19 cellular contexts compared by ENCODE assay signal in the genomic region with DNA sequence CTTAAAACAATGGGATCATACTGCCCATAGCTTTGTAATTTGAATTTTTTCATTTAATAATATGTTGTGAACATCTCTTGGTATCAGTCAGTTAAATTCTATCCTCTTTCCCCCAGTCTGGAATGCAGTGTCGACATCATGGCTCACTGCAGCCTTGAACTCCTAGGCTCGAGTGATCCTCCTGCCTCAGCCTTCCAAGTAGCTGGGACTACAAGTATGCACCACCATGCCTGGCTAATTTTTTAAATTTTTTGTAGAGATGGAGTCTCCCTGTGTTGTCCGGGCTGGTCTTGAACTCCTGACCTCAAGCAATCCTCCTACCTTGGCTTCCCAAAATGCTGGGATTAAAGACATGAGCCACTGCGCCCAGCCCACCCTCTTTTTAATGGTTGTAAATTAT. TPM values are rescaled to one million over a fixed set of nuclear protein-coding genes. Genes with fewer than 3 reads are reported as not detected.
A peak's percentile ranks its signal among the peaks of the same experiment; 100 is the strongest.
DNase-seq lines count a peak whose midpoint lies in the region; ATAC-seq, FAIRE-seq and TF ChIP-seq lines count a peak whose summit lies in the region.
"Had no signal": no experiment of that assay in that cellular context is flagged by ENCODE, and none has a peak within 500 bp of the region (broad histone marks: within the 10 kb centered on the region; RNA-seq: fewer than 3 reads in every experiment).

No MANE protein-coding gene starts in this region.

- WGBS in right lobe of liver (ENCODE audit: insufficient coverage, low coverage, low lambda C conversion rate, missing lambda C conversion rate), result 60% methylated on average over 4 of the region's 4 CpGs

- H3K27ac ChIP-seq in right lobe of liver, result peak overlapping the region in 2 of 3 donors; percentile 82 to 90
- H3K27ac ChIP-seq: C4-2B, KMS-11 had no signal

- ATAC-seq in right lobe of liver, result no peak
- no peak for ATAC-seq in GM19395 (IDR thresholded peaks at IDR 0.05; ENCODE audit: unreplicated experiment)
- ATAC-seq: GM12878 had no signal

- no peak for TF ChIP-seq CTCF in right lobe of liver (IDR thresholded peaks at IDR 0.05)

- peaks cover 0 to 50% (median 13%) of the 10 kb centered on the region in 4 donors for H3K4me1 ChIP-seq in right lobe of liver

- DNase-seq in EH (ENCODE audit: low read depth) (peak; percentile 4), H54 (ENCODE audit: insufficient read length, low spot score) (no peak), right lobe of liver (no peak), RPMI8226 (no peak), NCI-H2227 treated with DMSO at 0.1 percent for 48 hours (lab: John Stamatoyannopoulos, UW) (no peak), DMS153 treated with DMSO at 0.1 percent for 48 hours (lab: John Stamatoyannopoulos, UW; ENCODE audit: unreplicated experiment) (no peak)
- DNase-seq: ACHN; AML-193; CD4-positive, alpha-beta memory T cell; DMS153; DMS79 treated with DMSO at 0.1 percent for 48 hours; EL; GOT3; H9 had no signal

- no peaks in the 10 kb centered on the region for H3K27me3 ChIP-seq in right lobe of liver

- no peak overlapping the region for H3K4me3 ChIP-seq in right lobe of liver
- H3K4me3 ChIP-seq: GM12878 had no signal

- intact Hi-C loops in right lobe of liver (cut with DNase I), result no loop called here

- no peaks in the 10 kb centered on the region for H3K36me3 ChIP-seq in right lobe of liver

- peak; percentile 77 for FAIRE-seq in H54 (lab: Jason Lieb, UNC)
- FAIRE-seq: GM12878 had no signal

- TF ChIP-seq POLR2A in H54 (IDR thresholded peaks at IDR 0.05; ENCODE audit: low read depth, low read length), result no peak
- no peak for TF ChIP-seq POLR2A in right lobe of liver (IDR thresholded peaks at IDR 0.05)

- H3K9me3 ChIP-seq in right lobe of liver, result no peaks in the 10 kb centered on the region

RNA-seq across cellular contexts. Expression of gene MPLKIP, which starts 34.6 kb away (rescaled TPM):
- total RNA-seq in right lobe of liver, result 10 to 100 TPM; 18.4 to 59.9 (median 38.9) TPM

RNA-seq across cellular contexts. Expression of gene SUGCT, which starts 35.0 kb away (rescaled TPM):
- 10 to 100 TPM; 10.1 to 21.0 (median 14.2) TPM for total RNA-seq in right lobe of liver
- total RNA-seq: HT-29 had no signal
